13 cellular contexts compared by ENCODE assay signal in the genomic region with DNA sequence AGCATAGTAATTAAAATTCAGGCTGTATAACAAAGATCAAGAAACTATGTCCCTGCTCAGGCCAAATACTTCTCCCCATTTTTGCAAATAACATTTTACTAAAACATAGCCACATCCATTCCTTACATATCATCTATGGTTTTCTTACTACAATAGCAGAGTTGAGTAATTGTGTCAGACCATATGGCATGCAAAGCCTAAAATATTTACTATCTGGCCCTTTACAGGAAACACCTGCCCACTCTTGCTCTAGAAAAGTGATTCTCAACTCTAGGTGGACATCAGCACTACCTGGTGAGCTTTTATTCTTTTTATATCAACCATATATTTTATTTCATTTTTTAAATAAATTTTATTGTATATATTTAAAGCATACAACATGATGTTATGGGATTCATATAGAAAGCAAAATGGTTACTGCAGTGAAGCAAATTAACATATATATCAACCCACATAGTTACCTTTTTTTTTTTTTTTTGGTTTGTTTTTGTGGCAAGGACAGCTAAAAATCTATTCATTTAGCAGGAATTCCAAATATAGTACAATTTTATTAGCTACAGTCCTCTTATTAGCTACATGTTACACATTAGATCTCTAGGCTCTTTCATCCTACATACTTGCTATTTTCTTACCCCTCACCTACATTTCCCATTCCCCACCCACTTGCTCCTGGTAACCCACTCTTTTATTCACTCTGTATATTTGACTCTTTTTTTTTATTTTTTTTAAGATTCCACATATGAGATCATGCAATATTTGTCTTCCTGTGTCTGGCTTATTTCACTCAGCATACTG. TPM values are rescaled to one million over a fixed set of nuclear protein-coding genes. Genes with fewer than 3 reads are reported as not detected.
A peak's percentile ranks its signal among the peaks of the same experiment; 100 is the strongest.
DNase-seq lines count a peak whose midpoint lies in the region; ATAC-seq and TF ChIP-seq lines count a peak whose summit lies in the region.
"Had no signal": no experiment of that assay in that cellular context is flagged by ENCODE, and none has a peak within 500 bp of the region (broad histone marks: within the 10 kb centered on the region; RNA-seq: fewer than 3 reads in every experiment).

No MANE protein-coding gene starts in this region.

- H3K4me1 Mint-ChIP-seq in activated CD8-positive, alpha-beta T cell treated with anti-CD3 and anti-CD28 coated beads for 36 hours (ENCODE audit: low read depth), result peaks cover 70% of the 10 kb centered on the region
- H3K4me1 Mint-ChIP-seq in activated CD8-positive, alpha-beta T cell treated with anti-CD3 and anti-CD28 coated beads, Interleukin-2, amount 10 ng/mL, durations not matched to agents 7 days and 5 days (ENCODE audit: low read depth), result peaks cover 27% of the 10 kb centered on the region
- H3K4me1 Mint-ChIP-seq in naive thymus-derived CD4-positive, alpha-beta T cell, result peaks cover 48 to 93% (median 88%) of the 10 kb centered on the region in 7 donors

- H3K27me3 Mint-ChIP-seq in activated CD8-positive, alpha-beta T cell treated with anti-CD3 and anti-CD28 coated beads for 36 hours, result no peaks in the 10 kb centered on the region
- no peaks in the 10 kb centered on the region for H3K27me3 Mint-ChIP-seq in activated CD8-positive, alpha-beta T cell treated with anti-CD3 and anti-CD28 coated beads, Interleukin-2, amount 10 ng/mL, durations not matched to agents 7 days and 5 days (ENCODE audit: low read depth)
- H3K27me3 Mint-ChIP-seq in naive thymus-derived CD4-positive, alpha-beta T cell, result no peaks in the 10 kb centered on the region
- H3K27me3 Mint-ChIP-seq: dendritic cell treated with granulocyte-macrophage colony-stimulating factor and Interleukin-4, amounts not matched to agents 40 ng/mL and 50 ng/mL, for 4 days had no signal

- peak overlapping the region; percentile 34 for H3K4me2 ChIP-seq in OCI-LY7 (ENCODE audit: low read length)

- peaks cover 4% of the 10 kb centered on the region for H3K9me3 Mint-ChIP-seq in activated CD8-positive, alpha-beta T cell treated with anti-CD3 and anti-CD28 coated beads for 36 hours
- H3K9me3 Mint-ChIP-seq in activated CD8-positive, alpha-beta T cell treated with anti-CD3 and anti-CD28 coated beads, Interleukin-2, amount 10 ng/mL, durations not matched to agents 7 days and 5 days (ENCODE audit: insufficient read depth), result peaks cover 5% of the 10 kb centered on the region
- peaks cover 0 to 5% (median 0%) of the 10 kb centered on the region in 11 donors for H3K9me3 Mint-ChIP-seq in naive thymus-derived CD4-positive, alpha-beta T cell
- H3K9me3 Mint-ChIP-seq: dendritic cell treated with granulocyte-macrophage colony-stimulating factor and Interleukin-4, amounts not matched to agents 40 ng/mL and 50 ng/mL, for 4 days had no signal

- H3K27ac Mint-ChIP-seq in activated CD8-positive, alpha-beta T cell treated with anti-CD3 and anti-CD28 coated beads for 36 hours, result peak overlapping the region; percentile 47
- no peak overlapping the region for H3K27ac Mint-ChIP-seq in activated CD8-positive, alpha-beta T cell treated with anti-CD3 and anti-CD28 coated beads, Interleukin-2, amount 10 ng/mL, durations not matched to agents 7 days and 5 days
- H3K27ac Mint-ChIP-seq in naive thymus-derived CD4-positive, alpha-beta T cell, result peak overlapping the region in 7 of 9 donors; percentile 8 to 82 (median 34)
- H3K27ac Mint-ChIP-seq: dendritic cell treated with granulocyte-macrophage colony-stimulating factor and Interleukin-4, amounts not matched to agents 40 ng/mL and 50 ng/mL, for 4 days had no signal

- no peak overlapping the region for H3K4me3 Mint-ChIP-seq in activated CD8-positive, alpha-beta T cell treated with anti-CD3 and anti-CD28 coated beads for 36 hours
- no peak overlapping the region for H3K4me3 Mint-ChIP-seq in activated CD8-positive, alpha-beta T cell treated with anti-CD3 and anti-CD28 coated beads, Interleukin-2, amount 10 ng/mL, durations not matched to agents 7 days and 5 days
- peak overlapping the region in 7 of 10 donors; percentile 8 to 59 (median 39) for H3K4me3 Mint-ChIP-seq in naive thymus-derived CD4-positive, alpha-beta T cell
- H3K4me3 Mint-ChIP-seq: dendritic cell treated with granulocyte-macrophage colony-stimulating factor and Interleukin-4, amounts not matched to agents 40 ng/mL and 50 ng/mL, for 4 days had no signal

- no peak overlapping the region for H3K27ac ChIP-seq in OCI-LY7 (ENCODE audit: low read depth, low read length, poor library complexity, severe bottlenecking)
- no peak overlapping the region for H3K27ac ChIP-seq in naive thymus-derived CD4-positive, alpha-beta T cell (ENCODE audit: low read depth, low read length)
- H3K27ac ChIP-seq in effector memory CD4-positive, alpha-beta T cell (ENCODE audit: insufficient read depth, low read length, poor library complexity, severe bottlenecking), result no peak overlapping the region
- H3K27ac ChIP-seq in body of pancreas, result no peak overlapping the region
- H3K27ac ChIP-seq: prostate gland had no signal

- H3K4me1 ChIP-seq in OCI-LY7 (ENCODE audit: insufficient read depth, low read length, poor library complexity, severe bottlenecking) (peaks cover 25% of the 10 kb centered on the region), body of pancreas (no peaks in the 10 kb centered on the region)
- H3K4me1 ChIP-seq in naive thymus-derived CD4-positive, alpha-beta T cell (ENCODE audit: control insufficient read depth in 2 of 2, insufficient read depth in 2 of 2, low read length in 2 of 2), result peaks cover 24 to 27% of the 10 kb centered on the region in 2 donors
- H3K4me1 ChIP-seq in effector memory CD4-positive, alpha-beta T cell (ENCODE audit: control insufficient read depth, insufficient read depth, low read length, poor library complexity, severe bottlenecking), result peaks cover 19% of the 10 kb centered on the region

- CTCF ChIA-PET in activated CD8-positive, alpha-beta T cell treated with anti-CD3 and anti-CD28 coated beads for 36 hours (lab: Charles Lee), result interaction anchor here (1.0 to 1.2 kb wide), 2 partner anchors 23 to 115 kb away, joined by 3 read pairs; no protein-coding TSS in a partner anchor
- CTCF ChIA-PET in activated CD8-positive, alpha-beta T cell treated with anti-CD3 and anti-CD28 coated beads, Interleukin-2, amount 10 ng/mL, durations not matched to agents 7 days and 5 days (lab: Charles Lee), result no interaction called here
- CTCF ChIA-PET in OCI-LY7 (lab: Charles Lee; ENCODE audit: unreplicated experiment), result no interaction called here
- CTCF ChIA-PET in naive thymus-derived CD4-positive, alpha-beta T cell (lab: Charles Lee), result interaction anchor here (0.7 kb wide), 1 partner anchor 527 kb away, joined by 3 read pairs; no protein-coding TSS in a partner anchor

- intact Hi-C loops in activated CD8-positive, alpha-beta T cell treated with anti-CD3 and anti-CD28 coated beads for 36 hours (cut with micrococcal nuclease), result no loop called here
- intact Hi-C loops in OCI-LY7 (cut with micrococcal nuclease; ENCODE audit: unreplicated experiment), result loop anchor here (5.0 kb wide), 1 partner anchor 44 kb away; no protein-coding TSS in a partner anchor
- intact Hi-C loops in naive thymus-derived CD4-positive, alpha-beta T cell (cut with micrococcal nuclease), result no loop called here
- intact Hi-C loops in body of pancreas (cut with DNase I), result no loop called here

- peaks cover 17% of the 10 kb centered on the region for H3K36me3 Mint-ChIP-seq in activated CD8-positive, alpha-beta T cell treated with anti-CD3 and anti-CD28 coated beads for 36 hours (ENCODE audit: low read depth)
- peaks cover 27% of the 10 kb centered on the region for H3K36me3 Mint-ChIP-seq in activated CD8-positive, alpha-beta T cell treated with anti-CD3 and anti-CD28 coated beads, Interleukin-2, amount 10 ng/mL, durations not matched to agents 7 days and 5 days (ENCODE audit: low read depth)
- H3K36me3 Mint-ChIP-seq in naive thymus-derived CD4-positive, alpha-beta T cell, result peaks cover 0 to 33% (median 23%) of the 10 kb centered on the region in 5 donors

- peaks cover 83% of the 10 kb centered on the region for H3K36me3 ChIP-seq in OCI-LY7 (ENCODE audit: insufficient read depth, low read length)
- H3K36me3 ChIP-seq in naive thymus-derived CD4-positive, alpha-beta T cell (ENCODE audit: control insufficient read depth in 2 of 3, insufficient read depth in 3 of 3, low read length in 3 of 3), result peaks cover 0 to 3% (median 0%) of the 10 kb centered on the region in 3 experiments
- no peaks in the 10 kb centered on the region for H3K36me3 ChIP-seq in effector memory CD4-positive, alpha-beta T cell (ENCODE audit: control insufficient read depth, insufficient read depth, low read length)
- H3K36me3 ChIP-seq in body of pancreas (replicated peaks in 1 of 2; ENCODE audit: insufficient read depth in 1 of 2, low read depth in 2 of 2), result no peaks in the 10 kb centered on the region
- H3K36me3 ChIP-seq: prostate gland had no signal

- no peak overlapping the region for H2AFZ ChIP-seq in OCI-LY7 (ENCODE audit: low read length)

- DNase-seq in activated CD8-positive, alpha-beta T cell treated with anti-CD3 and anti-CD28 coated beads for 36 hours, result no peak
- no peak for DNase-seq in activated CD8-positive, alpha-beta T cell treated with anti-CD3 and anti-CD28 coated beads, Interleukin-2, amount 10 ng/mL, durations not matched to agents 7 days and 5 days
- no peak for DNase-seq in OCI-LY7 (ENCODE audit: low spot score)
- no peak for DNase-seq in naive thymus-derived CD4-positive, alpha-beta T cell
- no peak for DNase-seq in effector memory CD4-positive, alpha-beta T cell
- DNase-seq in OCI-M1 (lab: John Stamatoyannopoulos, UW), result no peak
- DNase-seq in body of pancreas, result no peak
- DNase-seq: activated CD4-positive, alpha-beta T cell treated with anti-CD3 and anti-CD28 coated beads for 48 hours; midbrain; stimulated activated CD4-positive, alpha-beta T cell treated with anti-CD3 and anti-CD28 coated beads, Interleukin-2, amount 100 ng/mL, for 24 hours had no signal

- TF ChIP-seq POLR2A in body of pancreas (IDR thresholded peaks at IDR 0.05), result no peak

- H4K20me1 ChIP-seq in OCI-LY7 (ENCODE audit: insufficient read depth, low read length), result no peaks in the 10 kb centered on the region

- no peaks in the 10 kb centered on the region for H3K27me3 ChIP-seq in naive thymus-derived CD4-positive, alpha-beta T cell (ENCODE audit: control insufficient read depth in 2 of 2, insufficient read depth in 2 of 2, low read length in 2 of 2)
- no peaks in the 10 kb centered on the region for H3K27me3 ChIP-seq in effector memory CD4-positive, alpha-beta T cell (replicated peaks; ENCODE audit: control insufficient read depth, insufficient read depth, low read length, poor library complexity, severe bottlenecking)
- H3K27me3 ChIP-seq in body of pancreas, result no peaks in the 10 kb centered on the region

- H3K9me3 ChIP-seq in OCI-LY7 (ENCODE audit: low read length), result peaks cover 25% of the 10 kb centered on the region; the same call in 1 of the 2 replicates
- H3K9me3 ChIP-seq in naive thymus-derived CD4-positive, alpha-beta T cell (ENCODE audit: control insufficient read depth in 2 of 3, low read length in 3 of 3), result no peaks in the 10 kb centered on the region
- no peaks in the 10 kb centered on the region for H3K9me3 ChIP-seq in effector memory CD4-positive, alpha-beta T cell (ENCODE audit: control insufficient read depth, low read length)
- H3K9me3 ChIP-seq in body of pancreas, result no peaks in the 10 kb centered on the region
- H3K9me3 ChIP-seq: prostate gland had no signal

- no peak for TF ChIP-seq CTCF in activated CD8-positive, alpha-beta T cell treated with anti-CD3 and anti-CD28 coated beads for 36 hours (IDR thresholded peaks at IDR 0.05)
- TF ChIP-seq CTCF in OCI-LY7 (conservative IDR thresholded peaks at IDR 0.05; ENCODE audit: low read length) (no peak), body of pancreas (IDR thresholded peaks at IDR 0.05) (no peak)

- ATAC-seq in activated CD8-positive, alpha-beta T cell treated with anti-CD3 and anti-CD28 coated beads for 36 hours, result peak; percentile 6
- ATAC-seq in activated CD8-positive, alpha-beta T cell treated with anti-CD3 and anti-CD28 coated beads, Interleukin-2, amount 10 ng/mL, durations not matched to agents 7 days and 5 days, result no peak
- peak; percentile 42 for ATAC-seq in HG02678 (IDR thresholded peaks at IDR 0.05; ENCODE audit: unreplicated experiment)
- ATAC-seq in naive thymus-derived CD4-positive, alpha-beta T cell, result no peak
- ATAC-seq in body of pancreas, result no peak

- peaks cover 100% of the 10 kb centered on the region for H3K79me2 ChIP-seq in OCI-LY7 (ENCODE audit: insufficient read depth, low read depth, low read length)

- no peak overlapping the region for H3K4me3 ChIP-seq in OCI-LY7 (ENCODE audit: low read depth, low read length, poor library complexity, severe bottlenecking)
- no peak overlapping the region for H3K4me3 ChIP-seq in naive thymus-derived CD4-positive, alpha-beta T cell (ENCODE audit: low read length)
- no peak overlapping the region for H3K4me3 ChIP-seq in effector memory CD4-positive, alpha-beta T cell (ENCODE audit: insufficient read depth, low read depth, low read length, poor library complexity, severe bottlenecking)
- H3K4me3 ChIP-seq in body of pancreas, result no peak overlapping the region
- H3K4me3 ChIP-seq: prostate gland had no signal

- POLR2A ChIA-PET in activated CD8-positive, alpha-beta T cell treated with anti-CD3 and anti-CD28 coated beads for 36 hours (lab: Charles Lee), result no interaction called here
- POLR2A ChIA-PET in activated CD8-positive, alpha-beta T cell treated with anti-CD3 and anti-CD28 coated beads, Interleukin-2, amount 10 ng/mL, durations not matched to agents 7 days and 5 days (lab: Charles Lee), result no interaction called here
- POLR2A ChIA-PET in OCI-LY7 (lab: Charles Lee), result interaction anchor here (0.5 to 1.9 kb wide), 8 partner anchors 7 to 118 kb away, joined by 3 to 7 read pairs (median 4); no protein-coding TSS in a partner anchor
- POLR2A ChIA-PET in naive thymus-derived CD4-positive, alpha-beta T cell (lab: Charles Lee), result no interaction called here

- TSS peak; percentile 22 for BruUV-seq in OCI-LY7 (replicated peaks; lab: Mats Ljungman, UMichigan)

- no peaks in the 10 kb centered on the region for H3K9me2 ChIP-seq in OCI-LY7 (ENCODE audit: insufficient read depth, low read length)

RNA-seq across cellular contexts. Expression of gene ABI1, which starts 19.6 kb away (rescaled TPM):
- 10 to 100 TPM; 32.4 to 37.2 TPM for total RNA-seq in activated CD8-positive, alpha-beta T cell treated with anti-CD3 and anti-CD28 coated beads for 36 hours
- total RNA-seq in activated CD8-positive, alpha-beta T cell treated with anti-CD3 and anti-CD28 coated beads, Interleukin-2, amount 10 ng/mL, durations not matched to agents 7 days and 5 days, result 10 to 100 TPM; 46.9 to 49.7 TPM
- total RNA-seq in OCI-LY7 (2014; rRNA removed; shearing (Covaris generic)), result 57.4 and 62.4 TPM in 2 replicates
- total RNA-seq in OCI-LY7 (2022) (76.9 and 87.6 TPM in 2 replicates), body of pancreas (10 to 100 TPM; 13.5 to 24.9 TPM)
- total RNA-seq in naive thymus-derived CD4-positive, alpha-beta T cell, result 10 to 100 TPM; 61.9 to 73.7 (median 65.4) TPM
- 10 to 100 TPM; 66.0 to 71.0 TPM for polyA plus RNA-seq in naive thymus-derived CD4-positive, alpha-beta T cell

Comparison
In these comparisons a context has a peak if more than half of its experiments do, and no peak if none do; other contexts are left out.
1. ATAC-seq: peak in activated CD8-positive, alpha-beta T cell treated with anti-CD3 and anti-CD28 coated beads for 36 hours (single experiment) and HG02678 (single experiment); none in activated CD8-positive, alpha-beta T cell treated with anti-CD3 and anti-CD28 coated beads, Interleukin-2, amount 10 ng/mL, durations not matched to agents 7 days and 5 days (single experiment), naive thymus-derived CD4-positive, alpha-beta T cell (single experiment) and body of pancreas (single experiment).
2. CTCF ChIA-PET loops: an anchor here in activated CD8-positive, alpha-beta T cell treated with anti-CD3 and anti-CD28 coated beads for 36 hours (1.0 to 1.2 kb wide) and naive thymus-derived CD4-positive, alpha-beta T cell (0.7 kb wide); none called in activated CD8-positive, alpha-beta T cell treated with anti-CD3 and anti-CD28 coated beads, Interleukin-2, amount 10 ng/mL, durations not matched to agents 7 days and 5 days and OCI-LY7.
3. H3K4me3 Mint-ChIP-seq: peak in naive thymus-derived CD4-positive, alpha-beta T cell (7 of 10); none in activated CD8-positive, alpha-beta T cell treated with anti-CD3 and anti-CD28 coated beads for 36 hours (single experiment) and activated CD8-positive, alpha-beta T cell treated with anti-CD3 and anti-CD28 coated beads, Interleukin-2, amount 10 ng/mL, durations not matched to agents 7 days and 5 days (single experiment).